Comparison of ENCODE assay signal across 4 cellular contexts in genomic region chr17:78972507-78973105, GRCh38.
TF ChIP-seq lines count a peak whose summit lies in the region.

No MANE protein-coding gene starts in this region.

TF ChIP-seq in SK-N-SH, 30 proteins besides CTCF, POLR2A, EP300 and RAD21 (continues in another document):
- TF ChIP-seq FOSL2 (IDR thresholded peaks at IDR 0.05; ENCODE audit: borderline replicate concordance, low read depth) (no peak), FOXM1 (IDR thresholded peaks at IDR 0.05; ENCODE audit: low read depth) (no peak), GABPA (IDR thresholded peaks at IDR 0.05; ENCODE audit: low read depth) (no peak), ELF1 (IDR thresholded peaks at IDR 0.05) (no peak), JUND (IDR thresholded peaks at IDR 0.05) (no peak), POLR2AphosphoS5 (IDR thresholded peaks at IDR 0.05; ENCODE audit: low read depth, low read length) (no peak), NFIC (IDR thresholded peaks at IDR 0.05; ENCODE audit: borderline replicate concordance) (no peak), RCOR1 (IDR thresholded peaks at IDR 0.05; ENCODE audit: low read length) (no peak), USF1 (IDR thresholded peaks at IDR 0.05; ENCODE audit: borderline replicate concordance, low read depth) (no peak), YY1 (IDR thresholded peaks at IDR 0.05; ENCODE audit: low read depth) (no peak), SIN3A (IDR thresholded peaks at IDR 0.05; ENCODE audit: borderline replicate concordance, low read depth, low read length) (no peak), ZBTB33 (IDR thresholded peaks at IDR 0.05; ENCODE audit: borderline replicate concordance, low read depth) (no peak), FOXJ3 (CRISPR knock-in tag; IDR thresholded peaks at IDR 0.05) (no peak), RXRA (IDR thresholded peaks at IDR 0.05; ENCODE audit: borderline replicate concordance, low read depth) (no peak), RFX5 (IDR thresholded peaks at IDR 0.05; ENCODE audit: low read length) (no peak), MXI1 (IDR thresholded peaks at IDR 0.05; ENCODE audit: low read depth, low read length) (no peak)

TF ChIP-seq in SK-N-SH treated with all-trans-retinoic acid at 6 μM for 48 hours, 23 proteins besides CTCF, POLR2A, EP300 and RAD21:
- TF ChIP-seq CREB5 (CRISPR knock-in tag; IDR thresholded peaks at IDR 0.05; ENCODE audit: low read depth) (no peak), ARNTL (CRISPR knock-in tag; IDR thresholded peaks at IDR 0.05; ENCODE audit: borderline replicate concordance, low read depth) (no peak), PPARA (CRISPR knock-in tag; IDR thresholded peaks at IDR 0.05; ENCODE audit: borderline replicate concordance) (no peak), TSHZ2 (CRISPR knock-in tag; IDR thresholded peaks at IDR 0.05) (no peak), TCF4 (CRISPR knock-in tag; IDR thresholded peaks at IDR 0.05; ENCODE audit: borderline replicate concordance) (no peak), POU6F1 (CRISPR knock-in tag; IDR thresholded peaks at IDR 0.05; ENCODE audit: borderline replicate concordance, low read depth) (no peak), ZFP30 (CRISPR knock-in tag; IDR thresholded peaks at IDR 0.05) (no peak)

TF ChIP-seq in HCT116, 20 proteins besides CTCF, POLR2A, EP300 and RAD21:
- TF ChIP-seq CEBPB (IDR thresholded peaks at IDR 0.05; ENCODE audit: low read depth) = no peak
- TF ChIP-seq SIN3A (IDR thresholded peaks at IDR 0.05; ENCODE audit: low read depth) = no peak
- no peak for TF ChIP-seq JUND (IDR thresholded peaks at IDR 0.05)
- TF ChIP-seq ZNF274 (IDR thresholded peaks at IDR 0.05; ENCODE audit: low read depth, low read length) = no peak
- no peak for TF ChIP-seq SRF (IDR thresholded peaks at IDR 0.05; ENCODE audit: low read depth)
- no peak for TF ChIP-seq YY1 (IDR thresholded peaks at IDR 0.05; ENCODE audit: extremely low read depth, insufficient replicate concordance, low read depth, low read length)
- TF ChIP-seq EZH2 (IDR thresholded peaks at IDR 0.05) = no peak
- no peak for TF ChIP-seq ATF3 (IDR thresholded peaks at IDR 0.05)
- TF ChIP-seq MAX (IDR thresholded peaks at IDR 0.05) = no peak
- no peak for TF ChIP-seq CBX3 (IDR thresholded peaks at IDR 0.05; ENCODE audit: low read depth)
- TF ChIP-seq EZH2phosphoT487 (IDR thresholded peaks at IDR 0.05; ENCODE audit: borderline replicate concordance) = no peak
- no peak for TF ChIP-seq ELF1 (IDR thresholded peaks at IDR 0.05; ENCODE audit: borderline replicate concordance, low read depth)
- no peak for TF ChIP-seq ZFX (IDR thresholded peaks at IDR 0.05)
- no peak for TF ChIP-seq EGR1 (IDR thresholded peaks at IDR 0.05; ENCODE audit: low read depth)
- TF ChIP-seq SP1 (IDR thresholded peaks at IDR 0.05; ENCODE audit: low read depth) = no peak
- no peak for TF ChIP-seq ZBTB33 (IDR thresholded peaks at IDR 0.05; ENCODE audit: extremely low read depth, insufficient replicate concordance, low read length)
- no peak for TF ChIP-seq REST (IDR thresholded peaks at IDR 0.05; ENCODE audit: low read depth)

TF ChIP-seq in GM12878, 131 proteins besides CTCF, POLR2A, EP300 and RAD21:
- TF ChIP-seq BCL3 (IDR thresholded peaks at IDR 0.05; ENCODE audit: borderline replicate concordance, insufficient read depth, low read depth, low read length, poor library complexity, severe bottlenecking) (peak; percentile 92), KDM1A (IDR thresholded peaks at IDR 0.05; ENCODE audit: borderline replicate concordance) (no peak), PBX3 (IDR thresholded peaks at IDR 0.05; ENCODE audit: insufficient replicate concordance, low read depth, low read length) (peak; percentile 32), MYC (IDR thresholded peaks at IDR 0.05; ENCODE audit: insufficient read depth, insufficient read length, insufficient replicate concordance, low read length, severe bottlenecking) (no peak), TCF3 (IDR thresholded peaks at IDR 0.05; ENCODE audit: borderline replicate concordance, insufficient read depth, low read depth, low read length) (0 out of 2 replicates have a peak, but pooled peaks have one; percentile 57)
